10 cellular contexts compared by ENCODE assay signal in genomic region chr3:67030785-67031740, GRCh38. TPM values are rescaled to one million over a fixed set of nuclear protein-coding genes. Genes with fewer than 3 reads are reported as not detected.
DNase-seq lines count a peak whose midpoint lies in the region; ATAC-seq, FAIRE-seq and TF ChIP-seq lines count a peak whose summit lies in the region.
"Had no signal": no experiment of that assay in that cellular context is flagged by ENCODE, and none has a peak within 500 bp of the region (broad histone marks: within the 10 kb centered on the region; RNA-seq: fewer than 3 reads in every experiment).

No MANE protein-coding gene starts in this region.

- 10% methylated on average over 2 of the region's 3 CpGs for WGBS in K562 (ENCODE audit: insufficient coverage, low coverage, missing lambda C conversion rate)

- H3K36me3 Mint-ChIP-seq in activated T-cell treated with anti-CD3 and anti-CD28 coated beads, Interleukin-2, amount 50 U/mL, for 24 hours (ENCODE audit: low read depth) = no peaks in the 10 kb centered on the region

- peaks cover 2% of the 10 kb centered on the region for H3K27me3 Mint-ChIP-seq in activated T-cell treated with anti-CD3 and anti-CD28 coated beads, Interleukin-2, amount 50 U/mL, for 24 hours

- POLR2A ChIA-PET in K562 (lab: Yijun Ruan, JAX) = no interaction called here

- no peaks in the 10 kb centered on the region for H3K27me3 ChIP-seq in K562 (ENCODE audit: control insufficient read depth in 2 of 2, insufficient read depth in 2 of 2, low read length in 2 of 2)

- peak; percentile 71 for FAIRE-seq in K562 (lab: Jason Lieb, UNC)
- FAIRE-seq: TTC549 had no signal

- peak overlapping the region; percentile 83 for H2AFZ ChIP-seq in K562 (ENCODE audit: low read depth, low read length)

- ATAC-seq in GM19035 (IDR thresholded peaks at IDR 0.05; ENCODE audit: unreplicated experiment) (peak; percentile 65), HG02588 (IDR thresholded peaks at IDR 0.05; ENCODE audit: unreplicated experiment) (peak; percentile 78), HG03460 (IDR thresholded peaks at IDR 0.05; ENCODE audit: unreplicated experiment) (peak; percentile 75), K562 (peak; percentile 67)
- ATAC-seq: activated T-helper 17 cell treated with anti-CD3 and anti-CD28 coated beads, Interleukin-2, amount 50 U/mL, for 72 hours had no signal

- H3K4me3 Mint-ChIP-seq in activated T-cell treated with anti-CD3 and anti-CD28 coated beads, Interleukin-2, amount 50 U/mL, for 24 hours = no peak overlapping the region
- H3K4me3 Mint-ChIP-seq: activated T-helper 17 cell treated with anti-CD3 and anti-CD28 coated beads, Interleukin-2, amount 50 U/mL, for 72 hours had no signal

- 0 out of 2 replicates have a peak, but pooled peaks have one; percentile 36 for TF ChIP-seq POLR2A in K562 (conservative IDR thresholded peaks at IDR 0.05)

- no peak; a peak in 1 of 4 replicates for TF ChIP-seq RAD21 in K562 (CRISPR knock-in tag; conservative IDR thresholded peaks at IDR 0.05 in 1 of 2, IDR thresholded peaks at IDR 0.05 in 1 of 2)

- CTCF ChIA-PET in K562 (lab: Yijun Ruan, JAX; ENCODE audit: low intra/inter-chr PET ratio) = no interaction called here

- H3K9me1 ChIP-seq in K562 (ENCODE audit: control insufficient read depth, insufficient read depth, low read length) = no peaks in the 10 kb centered on the region

- peak; percentile 70 for TF ChIP-seq EP300 in K562 (IDR thresholded peaks at IDR 0.05; ENCODE audit: low read length)

- no peaks in the 10 kb centered on the region for H3K79me2 ChIP-seq in K562 (ENCODE audit: control insufficient read depth, insufficient read depth, low read length)

- H3K27ac Mint-ChIP-seq in activated T-cell treated with anti-CD3 and anti-CD28 coated beads, Interleukin-2, amount 50 U/mL, for 24 hours = no peak overlapping the region
- H3K27ac Mint-ChIP-seq: activated T-helper 17 cell treated with anti-CD3 and anti-CD28 coated beads, Interleukin-2, amount 50 U/mL, for 72 hours had no signal

- intact Hi-C loops in K562 (cut with micrococcal nuclease) = loop anchor here (2.0 kb wide), 2 partner anchors 14 to 32 kb away; partner anchors contain the start of gene KBTBD8
- intact Hi-C loops in head of caudate nucleus (cut with DNase I) = no loop called here

- no peaks in the 10 kb centered on the region for H3K36me3 ChIP-seq in K562 (ENCODE audit: control insufficient read depth, insufficient read depth, low read length)

- H3K4me1 Mint-ChIP-seq in activated T-cell treated with anti-CD3 and anti-CD28 coated beads, Interleukin-2, amount 50 U/mL, for 24 hours (ENCODE audit: low read depth) = peaks cover 9% of the 10 kb centered on the region
- H3K4me1 Mint-ChIP-seq: activated T-helper 17 cell treated with anti-CD3 and anti-CD28 coated beads, Interleukin-2, amount 50 U/mL, for 72 hours had no signal

- no peaks in the 10 kb centered on the region for H3K9me3 ChIP-seq in K562 (replicated peaks; ENCODE audit: control insufficient read depth, insufficient read depth, low read depth, low read length)

- no peaks in the 10 kb centered on the region for H3K9me3 Mint-ChIP-seq in activated T-cell treated with anti-CD3 and anti-CD28 coated beads, Interleukin-2, amount 50 U/mL, for 24 hours
- H3K9me3 Mint-ChIP-seq: activated T-helper 17 cell treated with anti-CD3 and anti-CD28 coated beads, Interleukin-2, amount 50 U/mL, for 72 hours had no signal

- H3K4me3 ChIP-seq in K562 = no peak overlapping the region

- in situ Hi-C loops in K562 (cut with MboI) = loop anchor here (10.0 kb wide), 1 partner anchor 56 kb away; no protein-coding TSS in a partner anchor

- H3K27ac ChIP-seq in K562 (ENCODE audit: extremely low read depth, low read depth, low read length) = peak overlapping the region; percentile 63

- H4K20me1 ChIP-seq in K562 (replicated peaks; ENCODE audit: control insufficient read depth, insufficient read depth, low read length) = no peaks in the 10 kb centered on the region

- H3K4me2 ChIP-seq in K562 (ENCODE audit: insufficient read depth, low read length) = peak overlapping the region; percentile 24

- peak in 2 of 4 experiments; percentile 41 to 69 for DNase-seq in K562 (ENCODE audit: extremely low read depth in 1 of 4, low spot score in 3 of 4)
- no peak for DNase-seq in middle frontal gyrus (ENCODE audit: extremely low spot score, low spot score)
- DNase-seq in head of caudate nucleus = no peak
- no peak for DNase-seq in HuH-7 (ENCODE audit: low spot score)
- DNase-seq in activated T-cell treated with anti-CD3 and anti-CD28 coated beads, Interleukin-2, amount 50 U/mL, for 24 hours = no peak

- peak overlapping the region in 1 of 2 experiments; percentile 39; a peak in 1 of 4 replicates for H3K9ac ChIP-seq in K562 (ENCODE audit: insufficient read depth in 1 of 2, low read depth in 2 of 2, low read length in 2 of 2)

- peaks cover 15 to 28% of the 10 kb centered on the region in 2 experiments; a peak in 4 of 5 replicates for H3K4me1 ChIP-seq in K562 (replicated peaks in 1 of 2; ENCODE audit: control insufficient read depth in 2 of 2, insufficient read depth in 2 of 2, low read length in 2 of 2)

- no TSS peak for BruUV-seq in K562 (replicated peaks; lab: Mats Ljungman, UMichigan)

- no peak for TF ChIP-seq CTCF in K562 (IDR thresholded peaks at IDR 0.05 in 2 of 3, conservative IDR thresholded peaks at IDR 0.05 in 1 of 3; ENCODE audit: insufficient read depth in 2 of 3, low read depth in 1 of 3, low read length in 3 of 3)

TF ChIP-seq in K562, 482 proteins besides CTCF, POLR2A, EP300 and RAD21 (continues in another document):
- TF ChIP-seq NBN (IDR thresholded peaks at IDR 0.05; ENCODE audit: low read depth) = no peak
- TF ChIP-seq ZNF324 (CRISPR knock-in tag; IDR thresholded peaks at IDR 0.05) = no peak
- TF ChIP-seq SOX6 (IDR thresholded peaks at IDR 0.05) = peak; percentile 80
- TF ChIP-seq EWSR1 (IDR thresholded peaks at IDR 0.05; ENCODE audit: borderline replicate concordance, low read depth, partially characterized antibody) = no peak
- TF ChIP-seq POLR2G (IDR thresholded peaks at IDR 0.05; ENCODE audit: low read depth, low read length) = no peak
- no peak for TF ChIP-seq RFX7 (CRISPR knock-in tag; IDR thresholded peaks at IDR 0.05)
- peak; percentile 77 for TF ChIP-seq CBFA2T2 (conservative IDR thresholded peaks at IDR 0.05)
- TF ChIP-seq TAF7 (tag; IDR thresholded peaks at IDR 0.05) = no peak
- peak; percentile 96 for TF ChIP-seq MEF2D (tag; conservative IDR thresholded peaks at IDR 0.05; ENCODE audit: low read depth)
- TF ChIP-seq, protein P1, sequence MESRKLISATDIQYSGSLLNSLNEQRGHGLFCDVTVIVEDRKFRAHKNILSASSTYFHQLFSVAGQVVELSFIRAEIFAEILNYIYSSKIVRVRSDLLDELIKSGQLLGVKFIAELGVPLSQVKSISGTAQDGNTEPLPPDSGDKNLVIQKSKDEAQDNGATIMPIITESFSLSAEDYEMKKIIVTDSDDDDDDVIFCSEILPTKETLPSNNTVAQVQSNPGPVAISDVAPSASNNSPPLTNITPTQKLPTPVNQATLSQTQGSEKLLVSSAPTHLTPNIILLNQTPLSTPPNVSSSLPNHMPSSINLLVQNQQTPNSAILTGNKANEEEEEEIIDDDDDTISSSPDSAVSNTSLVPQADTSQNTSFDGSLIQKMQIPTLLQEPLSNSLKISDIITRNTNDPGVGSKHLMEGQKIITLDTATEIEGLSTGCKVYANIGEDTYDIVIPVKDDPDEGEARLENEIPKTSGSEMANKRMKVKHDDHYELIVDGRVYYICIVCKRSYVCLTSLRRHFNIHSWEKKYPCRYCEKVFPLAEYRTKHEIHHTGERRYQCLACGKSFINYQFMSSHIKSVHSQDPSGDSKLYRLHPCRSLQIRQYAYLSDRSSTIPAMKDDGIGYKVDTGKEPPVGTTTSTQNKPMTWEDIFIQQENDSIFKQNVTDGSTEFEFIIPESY (CRISPR knock-in tag; IDR thresholded peaks at IDR 0.05) = no peak
- peak; percentile 57; the same call in 1 of the 2 replicates for TF ChIP-seq FOSL1 (tag; conservative IDR thresholded peaks at IDR 0.05)
- TF ChIP-seq ZNF589 (CRISPR knock-in tag; IDR thresholded peaks at IDR 0.05; ENCODE audit: low read depth) = no peak
- no peak for TF ChIP-seq ZC3H4 (CRISPR knock-in tag; IDR thresholded peaks at IDR 0.05; ENCODE audit: borderline replicate concordance)
- peak; percentile 22; the same call in 1 of the 2 replicates for TF ChIP-seq JUND (IDR thresholded peaks at IDR 0.05; ENCODE audit: borderline replicate concordance, low read depth, low read length)
- no peak; the same call in 2 of the 3 replicates for TF ChIP-seq JUND (tag; IDR thresholded peaks at IDR 0.05; ENCODE audit: borderline replicate concordance, low read depth, low read length)
- no peak for TF ChIP-seq ZFP36 (IDR thresholded peaks at IDR 0.05; ENCODE audit: low read depth, low read length, partially characterized antibody)
- TF ChIP-seq PML (IDR thresholded peaks at IDR 0.05; ENCODE audit: low read length) = peak; percentile 41; the same call in 1 of the 2 replicates
- peak; percentile 55; the same call in 1 of the 2 replicates for TF ChIP-seq ZFX (CRISPR knock-in tag; IDR thresholded peaks at IDR 0.05)

RNA-seq across cellular contexts. Expression of gene KBTBD8, which starts 33.0 kb away (rescaled TPM):
- total RNA-seq in K562 (2011; cell fraction: chromatin; rRNA removed; ENCODE audit: low replicate concordance) = 7.1 and 16.3 TPM in 2 replicates
- total RNA-seq in K562 (2011; cell fraction: nucleolus; rRNA removed) = 2.1 and 2.8 TPM in 2 replicates
- total RNA-seq in K562 (2011; cell fraction: nucleoplasm; rRNA removed) = 6.5 and 6.6 TPM in 2 replicates
- total RNA-seq in K562 (2014; rRNA removed) = 2.7 and 4.8 TPM in 2 replicates
- 9.1 and 10.9 TPM in 2 replicates for total RNA-seq in K562 (2014; rRNA removed; fragmentation: Illumina TruSeq; extraction: Trizol)
- 9.1 and 10.5 TPM in 2 replicates for total RNA-seq in K562 (2015; rRNA removed; fragmentation: Illumina TruSeq; extraction: Trizol)
- 7.7 and 7.8 TPM in 2 replicates for total RNA-seq in K562 (2021)
- polyA plus RNA-seq in K562 (2011; rRNA removed) = 4.5 and 5.9 TPM in 2 replicates
- 0.39 and 2.1 TPM in 2 replicates for polyA plus RNA-seq in K562 (2011; cell fraction: cytosol; rRNA removed)
- 2.3 and 2.8 TPM in 2 replicates for polyA plus RNA-seq in K562 (2011; cell fraction: nucleus; rRNA removed)
- 3.8 and 3.9 TPM in 2 replicates for polyA plus RNA-seq in K562 (2012)
- 5.6 and 6.5 TPM in 2 replicates for polyA plus RNA-seq in K562 (2014; fragmentation: Illumina TruSeq; extraction: Trizol)
- polyA plus RNA-seq in K562 (2014; fragmentation: Nextera tagmentation; extraction: Ambion mirVana) = 1 to 10 TPM; 2.8 to 3.7 TPM
- 3.6 and 4.4 TPM in 2 replicates for polyA plus RNA-seq in K562 (2014; rRNA removed)
- 10.6 and 12.0 TPM in 2 replicates for polyA minus RNA-seq in K562 (2011; rRNA and poly(A)+ RNA removed)
- polyA minus RNA-seq in K562 (2011; cell fraction: cytosol; rRNA and poly(A)+ RNA removed) = 1.5 and 3.4 TPM in 2 replicates
- polyA minus RNA-seq in K562 (2011; cell fraction: nucleus; rRNA and poly(A)+ RNA removed) = 3.2 and 8.4 TPM in 2 replicates
